Comparison of ENCODE assay signal across 8 cellular contexts in genomic region chr7:47669178-47669878, GRCh38.
DNase-seq lines count a peak whose midpoint lies in the region; ATAC-seq lines count a peak whose summit lies in the region.

No MANE protein-coding gene starts in this region.

- H3K9me3 ChIP-seq in duodenal mucosa (ENCODE audit: control insufficient read depth in 1 of 2, low read length in 2 of 2), result no peaks in the 10 kb centered on the region
- no peaks in the 10 kb centered on the region for H3K9me3 ChIP-seq in muscle layer of duodenum (ENCODE audit: control insufficient read depth in 1 of 2, low read length in 2 of 2)

- no peak overlapping the region for H3K4me3 ChIP-seq in duodenal mucosa (ENCODE audit: low read depth in 1 of 2, low read length in 2 of 2)
- H3K4me3 ChIP-seq in muscle layer of duodenum (ENCODE audit: low read depth in 1 of 2, low read length in 2 of 2), result no peak overlapping the region

- H3K4me1 ChIP-seq in duodenal mucosa (ENCODE audit: control insufficient read depth in 1 of 2, insufficient read depth in 2 of 2, low read length in 2 of 2) (peaks cover 0 to 5% of the 10 kb centered on the region in 2 donors), muscle layer of duodenum (ENCODE audit: control insufficient read depth in 1 of 2, insufficient read depth in 2 of 2, low read length in 2 of 2) (peaks cover 0 to 3% of the 10 kb centered on the region in 2 donors)

- no peaks in the 10 kb centered on the region for H3K27me3 ChIP-seq in duodenal mucosa (ENCODE audit: control insufficient read depth in 1 of 2, insufficient read depth in 2 of 2, low read length in 2 of 2)
- H3K27me3 ChIP-seq in muscle layer of duodenum (ENCODE audit: low read depth, low read length), result no peaks in the 10 kb centered on the region

- H3K27ac ChIP-seq in duodenal mucosa (ENCODE audit: low read depth, low read length), result peak overlapping the region; percentile 65
- peak overlapping the region; percentile 53 for H3K27ac ChIP-seq in muscle layer of duodenum (ENCODE audit: low read length)

- DNase-seq in stimulated activated CD4-positive, alpha-beta T cell treated with anti-CD3 and anti-CD28 coated beads, Interleukin-1b, Interleukin-23, amount 100 ng/mL, for 48 hours, result peak; percentile 10
- no peak for DNase-seq in stimulated activated CD4-positive, alpha-beta T cell treated with anti-CD3 and anti-CD28 coated beads, Interleukin-4, amount 100 ng/mL, for 24 hours
- DNase-seq in NOMO-1 treated with DMSO at 0.1 percent for 48 hours (lab: John Stamatoyannopoulos, UW; ENCODE audit: unreplicated experiment), result peak; percentile 99
- no peak for DNase-seq in NCI-H526 treated with DMSO at 0.1 percent for 48 hours (lab: John Stamatoyannopoulos, UW)
- no peak for DNase-seq in NCI-H1694 treated with DMSO at 0.1 percent for 48 hours (lab: John Stamatoyannopoulos, UW)

- H3K36me3 ChIP-seq in duodenal mucosa (ENCODE audit: control insufficient read depth in 1 of 2, insufficient read depth in 2 of 2, low read length in 2 of 2) (no peaks in the 10 kb centered on the region), muscle layer of duodenum (ENCODE audit: control insufficient read depth in 1 of 2, insufficient read depth in 2 of 2, low read length in 2 of 2) (no peaks in the 10 kb centered on the region)

- ATAC-seq in HG02943 (IDR thresholded peaks at IDR 0.05; ENCODE audit: low read depth, unreplicated experiment), result peak; percentile 85

- H3K9ac ChIP-seq in duodenal mucosa (ENCODE audit: low read depth in 1 of 2, low read length in 2 of 2), result no peak overlapping the region

Comparison
In these comparisons a context has a peak if more than half of its experiments do, and no peak if none do; other contexts are left out.
1. DNase-seq: peak in stimulated activated CD4-positive, alpha-beta T cell treated with anti-CD3 and anti-CD28 coated beads, Interleukin-1b, Interleukin-23, amount 100 ng/mL, for 48 hours (single experiment) and NOMO-1 treated with DMSO at 0.1 percent for 48 hours (single experiment); none in stimulated activated CD4-positive, alpha-beta T cell treated with anti-CD3 and anti-CD28 coated beads, Interleukin-4, amount 100 ng/mL, for 24 hours (single experiment), NCI-H526 treated with DMSO at 0.1 percent for 48 hours (single experiment) and NCI-H1694 treated with DMSO at 0.1 percent for 48 hours (single experiment).